Comparison of ENCODE assay signal across 9 cellular contexts in genomic region chr2:196259507-196260481, GRCh38.
DNase-seq lines count a peak whose midpoint lies in the region; ATAC-seq and TF ChIP-seq lines count a peak whose summit lies in the region.
"Had no signal": no experiment of that assay in that cellular context is flagged by ENCODE, and none has a peak within 500 bp of the region (broad histone marks: within the 10 kb centered on the region; RNA-seq: fewer than 3 reads in every experiment).

No MANE protein-coding gene starts in this region.

- no peaks in the 10 kb centered on the region for H3K27me3 Mint-ChIP-seq in CD8-positive, alpha-beta T cell (ENCODE audit: low read depth)
- no peaks in the 10 kb centered on the region for H3K27me3 Mint-ChIP-seq in activated naive CD8-positive, alpha-beta T cell

- no peaks in the 10 kb centered on the region for H3K36me3 Mint-ChIP-seq in CD8-positive, alpha-beta T cell
- H3K36me3 Mint-ChIP-seq in activated naive CD8-positive, alpha-beta T cell: peaks cover 7% of the 10 kb centered on the region

- WGBS in mesendoderm (ENCODE audit: extremely low coverage, insufficient coverage, low lambda C conversion rate): no CpG with 5 or more reads among the region's 7 CpGs

- H2AK5ac ChIP-seq in mesendoderm (ENCODE audit: low read length): no peak overlapping the region

- H3K9me3 ChIP-seq in CD8-positive, alpha-beta T cell (ENCODE audit: low read length): no peaks in the 10 kb centered on the region

- H3K56ac ChIP-seq in mesendoderm (ENCODE audit: low read length): no peak overlapping the region

- H3K27ac Mint-ChIP-seq in CD8-positive, alpha-beta T cell: peak overlapping the region; percentile 91
- H3K27ac Mint-ChIP-seq in activated naive CD8-positive, alpha-beta T cell: peak overlapping the region; percentile 99

- no peak overlapping the region for H4K8ac ChIP-seq in mesendoderm (ENCODE audit: low read depth, low read length)

- no peak overlapping the region for H2BK120ac ChIP-seq in mesendoderm (ENCODE audit: low read depth, low read length)

- CTCF ChIA-PET in CD8-positive, alpha-beta T cell (lab: Charles Lee): interaction anchor here (0.7 to 4.4 kb wide), 13 partner anchors 11 to 182 kb away, joined by 3 to 19 read pairs (median 4); no protein-coding TSS in a partner anchor

- intact Hi-C loops in CD8-positive, alpha-beta T cell (cut with DNase I, micrococcal nuclease): loop anchor here (1.0 to 5.0 kb wide), 6 partner anchors 9 to 87 kb away; partner anchors contain the start of gene STK17B (in 1 of the 2)
- intact Hi-C loops in Right ventricle myocardium superior (cut with DNase I): no loop called here

- no peak overlapping the region for H4K5ac ChIP-seq in mesendoderm (ENCODE audit: low read length)

- H3K4me1 Mint-ChIP-seq in CD8-positive, alpha-beta T cell (ENCODE audit: low read depth): peaks cover 71% of the 10 kb centered on the region
- H3K4me1 Mint-ChIP-seq in activated naive CD8-positive, alpha-beta T cell (ENCODE audit: low read depth): peaks cover 79% of the 10 kb centered on the region

- no peak overlapping the region for H2BK15ac ChIP-seq in mesendoderm (replicated peaks; ENCODE audit: low read depth)

- no peaks in the 10 kb centered on the region for H3K36me3 ChIP-seq in CD8-positive, alpha-beta T cell (ENCODE audit: insufficient read depth, low read length)
- H3K36me3 ChIP-seq in mesendoderm (ENCODE audit: control insufficient read depth, insufficient read depth, low read length): no peaks in the 10 kb centered on the region

- no peak overlapping the region for H3K9ac ChIP-seq in mesendoderm (ENCODE audit: low read length)
- H3K9ac ChIP-seq: KMS-11 had no signal

- peak in 3 of 7 experiments; percentile 16 to 46 (median 37) for DNase-seq in CD8-positive, alpha-beta T cell
- DNase-seq in NCI-H69 (lab: John Stamatoyannopoulos, UW) (peak; percentile 81), mesendoderm (peak; percentile 69), GM10266 (ENCODE audit: extremely low spot score) (no peak), NCI-H748 (lab: John Stamatoyannopoulos, UW; ENCODE audit: unreplicated experiment) (no peak), Right ventricle myocardium superior (no peak)

- H3K18ac ChIP-seq in mesendoderm (ENCODE audit: low read length): no peak overlapping the region

- peak overlapping the region; percentile 16 for H3K4me3 ChIP-seq in CD8-positive, alpha-beta T cell (ENCODE audit: low read depth, low read length)
- no peak overlapping the region for H3K4me3 ChIP-seq in mesendoderm (ENCODE audit: low read length)

- no peak overlapping the region for H3K23ac ChIP-seq in mesendoderm (ENCODE audit: low read length)

- ATAC-seq in CD8-positive, alpha-beta T cell: peak; percentile 55
- no peak for ATAC-seq in GM18858 (IDR thresholded peaks at IDR 0.05; ENCODE audit: unreplicated experiment)
- ATAC-seq in Right ventricle myocardium superior (ENCODE audit: poor library complexity): no peak

- H3K4me3 Mint-ChIP-seq in CD8-positive, alpha-beta T cell: peak overlapping the region; percentile 55
- H3K4me3 Mint-ChIP-seq in activated naive CD8-positive, alpha-beta T cell: peak overlapping the region; percentile 84

- peaks cover 57% of the 10 kb centered on the region for H3K4me1 ChIP-seq in CD8-positive, alpha-beta T cell (ENCODE audit: insufficient read depth, low read length)
- H3K4me1 ChIP-seq in mesendoderm (ENCODE audit: control insufficient read depth, low read depth, low read length): peaks cover 3% of the 10 kb centered on the region

- no peaks in the 10 kb centered on the region for H3K9me3 Mint-ChIP-seq in CD8-positive, alpha-beta T cell
- H3K9me3 Mint-ChIP-seq in activated naive CD8-positive, alpha-beta T cell (ENCODE audit: low read depth): peaks cover 10% of the 10 kb centered on the region

- H3K79me1 ChIP-seq in mesendoderm (ENCODE audit: low read length): no peaks in the 10 kb centered on the region

- no peaks in the 10 kb centered on the region for H3K27me3 ChIP-seq in CD8-positive, alpha-beta T cell (ENCODE audit: insufficient read depth, low read length)
- no peaks in the 10 kb centered on the region for H3K27me3 ChIP-seq in mesendoderm (ENCODE audit: insufficient read depth, low read length, poor library complexity)

- POLR2A ChIA-PET in CD8-positive, alpha-beta T cell (lab: Charles Lee): interaction anchor here (1.1 to 2.2 kb wide), 10 partner anchors 9 to 117 kb away, joined by 3 to 12 read pairs (median 6); partner anchors contain the start of gene STK17B

- H2BK5ac ChIP-seq in mesendoderm (ENCODE audit: low read length): no peak overlapping the region

- H3K27ac ChIP-seq in CD8-positive, alpha-beta T cell (ENCODE audit: low read depth, low read length): peak overlapping the region; percentile 39
- H3K27ac ChIP-seq in mesendoderm (ENCODE audit: low read depth, low read length): no peak overlapping the region
- H3K27ac ChIP-seq: KMS-11 had no signal

- no peak overlapping the region for H3K4me2 ChIP-seq in mesendoderm (ENCODE audit: low read length)
- H3K4me2 ChIP-seq: KMS-11 had no signal

- no peak overlapping the region for H3K4ac ChIP-seq in mesendoderm (ENCODE audit: low read depth, low read length)

- H3K79me2 ChIP-seq in mesendoderm (ENCODE audit: control insufficient read depth, insufficient read depth, low read length): no peaks in the 10 kb centered on the region

- TF ChIP-seq CTCF in CD8-positive, alpha-beta T cell (IDR thresholded peaks at IDR 0.05): no peak
- TF ChIP-seq CTCF in GM10266 (IDR thresholded peaks at IDR 0.05; ENCODE audit: control insufficient read depth, insufficient read depth, low read depth, missing control alignments): no peak

Comparison
In these comparisons a context has a peak if more than half of its experiments do, and no peak if none do; other contexts are left out.
1. DNase-seq: peak in NCI-H69 (single experiment) and mesendoderm (single experiment); none in GM10266 (single experiment), NCI-H748 (single experiment) and Right ventricle myocardium superior (single experiment).